Comparison of ENCODE assay signal across 15 cellular contexts in the genomic region with DNA sequence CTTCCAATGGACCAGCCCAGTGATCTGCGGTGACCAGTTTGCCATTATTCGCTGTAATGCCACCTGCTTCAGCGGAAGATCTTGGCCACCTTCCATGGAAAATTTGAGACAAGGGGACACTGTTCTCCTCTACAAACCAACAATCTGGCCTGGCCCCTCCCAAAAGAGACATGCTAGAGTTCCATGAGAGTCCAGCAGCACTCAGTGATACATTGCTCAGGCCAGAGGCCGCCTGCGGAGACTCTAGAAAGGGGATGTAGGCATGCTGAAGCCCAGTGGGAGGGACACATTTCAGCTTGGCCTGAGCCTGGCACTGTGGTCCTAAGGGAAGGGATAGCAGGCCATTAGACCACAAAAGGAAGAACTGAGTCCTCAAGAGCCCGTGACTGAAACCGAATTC.
"Had no signal": no experiment of that assay in that cellular context is flagged by ENCODE, and none has a peak within 500 bp of the region (broad histone marks: within the 10 kb centered on the region; RNA-seq: fewer than 3 reads in every experiment).

No MANE protein-coding gene starts in this region.

- H3K36me3 Mint-ChIP-seq: activated naive CD4-positive, alpha-beta T cell treated with anti-CD3 and anti-CD28 coated beads, Interleukin-2, amount 50 U/mL, for 24 hours had no signal

- H3K27me3 Mint-ChIP-seq: activated CD4-positive, alpha-beta T cell treated with anti-CD3 and anti-CD28 coated beads, Interleukin-2, amount 10 ng/mL, durations not matched to agents 7 days and 5 days; activated naive CD4-positive, alpha-beta T cell treated with anti-CD3 and anti-CD28 coated beads, Interleukin-2, amount 50 U/mL, for 24 hours; stimulated activated naive CD8-positive, alpha-beta T cell treated with anti-CD3 and anti-CD28 coated beads, Interleukin-15, amount 100 ng/mL, for 72 hours had no signal

- H3K27me3 ChIP-seq: cardiac muscle cell, testis had no signal

- H3K9me3 Mint-ChIP-seq: activated CD4-positive, alpha-beta T cell treated with anti-CD3 and anti-CD28 coated beads, Interleukin-2, amount 10 ng/mL, durations not matched to agents 7 days and 5 days; activated naive CD4-positive, alpha-beta T cell treated with anti-CD3 and anti-CD28 coated beads, Interleukin-2, amount 50 U/mL, for 24 hours; effector memory CD8-positive, alpha-beta T cell; nephron progenitor cell; stimulated activated naive CD8-positive, alpha-beta T cell treated with anti-CD3 and anti-CD28 coated beads, Interleukin-15, amount 100 ng/mL, for 72 hours had no signal

- H3K4me3 Mint-ChIP-seq: activated CD4-positive, alpha-beta T cell treated with anti-CD3 and anti-CD28 coated beads, Interleukin-2, amount 10 ng/mL, durations not matched to agents 7 days and 5 days; activated CD8-positive, alpha-beta T cell treated with anti-CD3 and anti-CD28 coated beads, Interleukin-2, amount 10 ng/mL, durations not matched to agents 7 days and 5 days; activated naive CD4-positive, alpha-beta T cell treated with anti-CD3 and anti-CD28 coated beads, Interleukin-2, amount 50 U/mL, for 24 hours; effector memory CD8-positive, alpha-beta T cell; nephron progenitor cell; stimulated activated naive CD8-positive, alpha-beta T cell treated with anti-CD3 and anti-CD28 coated beads, Interleukin-15, amount 100 ng/mL, for 72 hours had no signal

- ATAC-seq: activated CD8-positive, alpha-beta T cell treated with anti-CD3 and anti-CD28 coated beads, Interleukin-2, amount 10 ng/mL, durations not matched to agents 7 days and 5 days; effector memory CD8-positive, alpha-beta T cell; stimulated activated naive CD8-positive, alpha-beta T cell treated with anti-CD3 and anti-CD28 coated beads, Interleukin-15, amount 100 ng/mL, for 72 hours had no signal

- H3K9me3 ChIP-seq: testis had no signal

- H3K36me3 ChIP-seq: cardiac muscle cell had no signal

- DNase-seq: activated CD4-positive, alpha-beta T cell treated with anti-CD3 and anti-CD28 coated beads, Interleukin-2, amount 10 ng/mL, durations not matched to agents 7 days and 5 days; activated CD8-positive, alpha-beta T cell treated with anti-CD3 and anti-CD28 coated beads, Interleukin-2, amount 10 ng/mL, durations not matched to agents 7 days and 5 days; activated effector memory CD4-positive, alpha-beta T cell treated with anti-CD3 and anti-CD28 coated beads, Interleukin-2, amount 50 U/mL, for 16 hours; activated T-cell treated with anti-CD3 and anti-CD28 coated beads, Interleukin-2, amount 50 U/mL, for 48 hours; effector memory CD8-positive, alpha-beta T cell; nephron progenitor cell; nucleus accumbens; posterior cingulate gyrus; stimulated activated CD4-positive, alpha-beta T cell treated with anti-CD3 and anti-CD28 coated beads, Interleukin-4, amount 100 ng/mL, for 1 hour; stimulated activated naive CD8-positive, alpha-beta T cell treated with anti-CD3 and anti-CD28 coated beads, Interleukin-15, amount 100 ng/mL, for 72 hours; T1000; testis had no signal

- H3K27ac ChIP-seq: cardiac muscle cell, testis had no signal

- H3K4me1 Mint-ChIP-seq: activated CD4-positive, alpha-beta T cell treated with anti-CD3 and anti-CD28 coated beads, Interleukin-2, amount 10 ng/mL, durations not matched to agents 7 days and 5 days; activated naive CD4-positive, alpha-beta T cell treated with anti-CD3 and anti-CD28 coated beads, Interleukin-2, amount 50 U/mL, for 24 hours; stimulated activated naive CD8-positive, alpha-beta T cell treated with anti-CD3 and anti-CD28 coated beads, Interleukin-15, amount 100 ng/mL, for 72 hours had no signal

- H3K4me3 ChIP-seq: cardiac muscle cell, skin epidermis, testis had no signal

- H3K27ac Mint-ChIP-seq: activated CD4-positive, alpha-beta T cell treated with anti-CD3 and anti-CD28 coated beads, Interleukin-2, amount 10 ng/mL, durations not matched to agents 7 days and 5 days; activated CD8-positive, alpha-beta T cell treated with anti-CD3 and anti-CD28 coated beads, Interleukin-2, amount 10 ng/mL, durations not matched to agents 7 days and 5 days; activated naive CD4-positive, alpha-beta T cell treated with anti-CD3 and anti-CD28 coated beads, Interleukin-2, amount 50 U/mL, for 24 hours; effector memory CD8-positive, alpha-beta T cell; nephron progenitor cell; stimulated activated naive CD8-positive, alpha-beta T cell treated with anti-CD3 and anti-CD28 coated beads, Interleukin-15, amount 100 ng/mL, for 72 hours had no signal
